15 cellular contexts compared by ENCODE assay signal in genomic region chr17:67578058-67578457, GRCh38.
DNase-seq lines count a peak whose midpoint lies in the region; ATAC-seq, FAIRE-seq and TF ChIP-seq lines count a peak whose summit lies in the region.
"Had no signal": no experiment of that assay in that cellular context is flagged by ENCODE, and none has a peak within 500 bp of the region (broad histone marks: within the 10 kb centered on the region; RNA-seq: fewer than 3 reads in every experiment).

No MANE protein-coding gene starts in this region.

- DNase-seq in neural crest cell (ENCODE audit: low read depth, low spot score), result peak; percentile 22
- no peak for DNase-seq in C1 segment of cervical spinal cord (lab: John Stamatoyannopoulos, UW)
- DNase-seq in stimulated activated naive CD4-positive, alpha-beta T cell (lab: John Stamatoyannopoulos, UW), result no peak
- no peak for DNase-seq in pancreas
- DNase-seq: activated CD4-positive, CD25-positive, alpha-beta regulatory T cell; DND-41; effector CD8-positive, alpha-beta T cell; gastrocnemius medialis; right lobe of liver had no signal

- peak overlapping the region in 1 of 5 experiments; percentile 24 for H3K4me3 Mint-ChIP-seq in brain
- peak overlapping the region; percentile 20 for H3K4me3 Mint-ChIP-seq in neural crest cell

- H3K9me3 ChIP-seq in pancreas, result no peaks in the 10 kb centered on the region
- H3K9me3 ChIP-seq: ascending aorta, BLaER1, gastrocnemius medialis, right lobe of liver had no signal

- H3K9me3 Mint-ChIP-seq in brain, result no peaks in the 10 kb centered on the region
- H3K9me3 Mint-ChIP-seq in neural crest cell, result no peaks in the 10 kb centered on the region

- no peak overlapping the region for H3K4me3 ChIP-seq in pancreas
- H3K4me3 ChIP-seq: ascending aorta, BLaER1, gastrocnemius medialis, right lobe of liver, SJSA1 had no signal

- intact Hi-C loops in pancreas (cut with DNase I), result no loop called here

- TF ChIP-seq CTCF in brain (conservative IDR thresholded peaks at IDR 0.05) (no peak), neural crest cell (conservative IDR thresholded peaks at IDR 0.05) (no peak), pancreas (IDR thresholded peaks at IDR 0.05) (no peak)

- no peak for FAIRE-seq in pancreas (lab: Jason Lieb, UNC)

- H3K27me3 Mint-ChIP-seq in brain, result no peaks in the 10 kb centered on the region
- no peaks in the 10 kb centered on the region for H3K27me3 Mint-ChIP-seq in neural crest cell (ENCODE audit: low read depth)

- WGBS in pancreas, 2 donors, result 84 to 89% methylated on average over 7 of the region's 7 CpGs

- H3K27ac Mint-ChIP-seq in brain, result peak overlapping the region; percentile 7 to 77 (median 27)
- peak overlapping the region; percentile 89 for H3K27ac Mint-ChIP-seq in neural crest cell (ENCODE audit: unreplicated experiment)

- ATAC-seq in GM18868 (IDR thresholded peaks at IDR 0.05; ENCODE audit: unreplicated experiment) (peak; percentile 50), HG02610 (IDR thresholded peaks at IDR 0.05; ENCODE audit: unreplicated experiment) (peak; percentile 42), pancreas (no peak)
- ATAC-seq: gastrocnemius medialis, right lobe of liver had no signal

- H3K36me3 Mint-ChIP-seq in brain, result peaks cover 15% of the 10 kb centered on the region
- peaks cover 3% of the 10 kb centered on the region for H3K36me3 Mint-ChIP-seq in neural crest cell (ENCODE audit: low read depth)

- no peaks in the 10 kb centered on the region for H3K27me3 ChIP-seq in pancreas
- H3K27me3 ChIP-seq: ascending aorta, BLaER1, gastrocnemius medialis, right lobe of liver had no signal

- H3K27ac ChIP-seq in pancreas, result peak overlapping the region in 2 of 4 donors; percentile 20 to 31
- H3K27ac ChIP-seq: ascending aorta, BLaER1, gastrocnemius medialis, right lobe of liver, SJSA1 had no signal

- H3K4me1 Mint-ChIP-seq in brain (peaks cover 13% of the 10 kb centered on the region), neural crest cell (peaks cover 17% of the 10 kb centered on the region)

- peaks cover 0 to 23% (median 14%) of the 10 kb centered on the region in 3 donors for H3K4me1 ChIP-seq in pancreas
- H3K4me1 ChIP-seq: ascending aorta, BLaER1, gastrocnemius medialis, right lobe of liver, SJSA1 had no signal

- no peaks in the 10 kb centered on the region for H3K36me3 ChIP-seq in pancreas
- H3K36me3 ChIP-seq: ascending aorta, gastrocnemius medialis, right lobe of liver, SJSA1 had no signal

Comparison
In these comparisons a context has a peak if more than half of its experiments do, and no peak if none do; other contexts are left out.
1. ATAC-seq: peak in GM18868 (single experiment) and HG02610 (single experiment); none in pancreas (0 of 4).